ENCODE assay signal across 25 cellular contexts in genomic region chr9:17625644-17626388, GRCh38. TPM values are rescaled to one million over a fixed set of nuclear protein-coding genes. Genes with fewer than 3 reads are reported as not detected.
A peak's percentile ranks its signal among the peaks of the same experiment; 100 is the strongest.
DNase-seq lines count a peak whose midpoint lies in the region; ATAC-seq, FAIRE-seq and TF ChIP-seq lines count a peak whose summit lies in the region.
"Had no signal": no experiment of that assay in that cellular context is flagged by ENCODE, and none has a peak within 500 bp of the region (broad histone marks: within the 10 kb centered on the region; RNA-seq: fewer than 3 reads in every experiment).

No MANE protein-coding gene starts in this region.

- H3K4me1 ChIP-seq in small intestine (ENCODE audit: control insufficient read depth in 2 of 2, insufficient read depth in 1 of 2, low read depth in 1 of 2, low read length in 1 of 2) = no peaks in the 10 kb centered on the region
- H3K4me1 ChIP-seq: esophagus squamous epithelium, lower lobe of right lung, pancreas, stomach, upper lobe of left lung had no signal

- CTCF ChIA-PET in GM10248 (lab: Yijun Ruan, JAX) = no interaction called here

- 67 to 79% (median 67%) methylated on average over 6 of the region's 6 CpGs for WGBS in small intestine, 3 donors

- no peaks in the 10 kb centered on the region for H3K27me3 ChIP-seq in small intestine (ENCODE audit: control insufficient read depth in 2 of 2, insufficient read depth in 2 of 2, low read length in 2 of 2)
- H3K27me3 ChIP-seq: esophagus squamous epithelium, pancreas, stomach, upper lobe of left lung had no signal

- no peak for ATAC-seq in GM21528 (IDR thresholded peaks at IDR 0.05; ENCODE audit: low FRiP score, unreplicated experiment)
- ATAC-seq: activated T-helper 17 cell treated with anti-CD3 and anti-CD28 coated beads, Interleukin-2, amount 50 U/mL, for 72 hours; lower lobe of right lung; naive thymus-derived CD4-positive, alpha-beta T cell; Panc1; pancreas; sciatic nerve; SK-N-SH treated with all-trans-retinoic acid at 6 μM for 48 hours had no signal

- no peak overlapping the region for H3K27ac ChIP-seq in small intestine (ENCODE audit: low read depth in 1 of 2, low read length in 1 of 2)
- H3K27ac ChIP-seq: esophagus squamous epithelium, lower lobe of right lung, pancreas, stomach, upper lobe of left lung had no signal

- no peak overlapping the region for H3K4me3 ChIP-seq in epithelial cell of esophagus (ENCODE audit: low read length)
- H3K4me3 ChIP-seq in small intestine (ENCODE audit: low read depth in 1 of 2, low read length in 2 of 2) = no peak overlapping the region
- H3K4me3 ChIP-seq: esophagus squamous epithelium, lower lobe of right lung, pancreas, stomach, upper lobe of left lung had no signal

- DNase-seq in DMS 273 treated with DMSO at 0.1 percent for 48 hours (lab: John Stamatoyannopoulos, UW) (peak; percentile 66), HPDE6-E6E7 (ENCODE audit: extremely low spot score) (peak; percentile 4), NCI-H82 (lab: John Stamatoyannopoulos, UW) (peak; percentile 26), epithelial cell of esophagus (ENCODE audit: low read depth) (peak; percentile 49), small intestine (no peak), GM10248 (ENCODE audit: extremely low spot score) (no peak), globus pallidus (ENCODE audit: low spot score) (no peak)
- DNase-seq: activated CD4-positive, alpha-beta T cell treated with anti-CD3 and anti-CD28 coated beads for 1 hour; activated naive CD8-positive, alpha-beta T cell treated with anti-CD3 and anti-CD28 coated beads, Interleukin-2, amount 10 ng/mL, durations not matched to agents 7 days and 5 days; CD4-positive, alpha-beta T cell; effector CD4-positive, alpha-beta T cell; esophagus squamous epithelium; lower lobe of right lung; naive thymus-derived CD4-positive, alpha-beta T cell; NCI-H1417 treated with DMSO at 0.1 percent for 48 hours; pancreas; stimulated activated CD4-positive, alpha-beta T cell treated with anti-CD3 and anti-CD28 coated beads, Interleukin-1b, Interleukin-23, amount 100 ng/mL, for 48 hours; stomach; T1000; upper lobe of left lung had no signal

- H3K36me3 ChIP-seq in small intestine (ENCODE audit: control insufficient read depth in 2 of 2, insufficient read depth in 2 of 2, low read length in 2 of 2) = no peaks in the 10 kb centered on the region
- H3K36me3 ChIP-seq: esophagus squamous epithelium, lower lobe of right lung, pancreas, stomach, upper lobe of left lung had no signal

- no peak for TF ChIP-seq CTCF in epithelial cell of esophagus (IDR thresholded peaks at IDR 0.05; ENCODE audit: insufficient read depth, low read depth, low read length, missing control alignments)
- TF ChIP-seq CTCF in GM10248 (IDR thresholded peaks at IDR 0.05; ENCODE audit: control extremely low read depth, extremely low read depth, low read depth, missing control alignments) = no peak

- POLR2A ChIA-PET in GM10248 (lab: Yijun Ruan, JAX) = no interaction called here

- no peak for FAIRE-seq in small intestine (lab: Jason Lieb, UNC)
- FAIRE-seq: pancreas had no signal

- H3K9me3 ChIP-seq in small intestine (ENCODE audit: control insufficient read depth, low read depth) = no peaks in the 10 kb centered on the region
- H3K9me3 ChIP-seq: esophagus squamous epithelium, lower lobe of right lung, pancreas, stomach, upper lobe of left lung had no signal

RNA-seq across cellular contexts. Expression of gene SH3GL2, which starts 47.0 kb away (rescaled TPM):
- under 1 TPM in 1 of 3 donors, not detected in 2; 0.70 TPM for polyA plus RNA-seq in small intestine
- polyA plus RNA-seq: naive thymus-derived CD4-positive, alpha-beta T cell had no signal

Comparison
In these comparisons a context has a peak if more than half of its experiments do, and no peak if none do; other contexts are left out.
1. DNase-seq: peak in DMS 273 treated with DMSO at 0.1 percent for 48 hours (single experiment), HPDE6-E6E7 (single experiment), NCI-H82 (single experiment) and epithelial cell of esophagus (single experiment); none in small intestine (single experiment), GM10248 (single experiment) and globus pallidus (single experiment).